14 cellular contexts compared by ENCODE assay signal in the genomic region with DNA sequence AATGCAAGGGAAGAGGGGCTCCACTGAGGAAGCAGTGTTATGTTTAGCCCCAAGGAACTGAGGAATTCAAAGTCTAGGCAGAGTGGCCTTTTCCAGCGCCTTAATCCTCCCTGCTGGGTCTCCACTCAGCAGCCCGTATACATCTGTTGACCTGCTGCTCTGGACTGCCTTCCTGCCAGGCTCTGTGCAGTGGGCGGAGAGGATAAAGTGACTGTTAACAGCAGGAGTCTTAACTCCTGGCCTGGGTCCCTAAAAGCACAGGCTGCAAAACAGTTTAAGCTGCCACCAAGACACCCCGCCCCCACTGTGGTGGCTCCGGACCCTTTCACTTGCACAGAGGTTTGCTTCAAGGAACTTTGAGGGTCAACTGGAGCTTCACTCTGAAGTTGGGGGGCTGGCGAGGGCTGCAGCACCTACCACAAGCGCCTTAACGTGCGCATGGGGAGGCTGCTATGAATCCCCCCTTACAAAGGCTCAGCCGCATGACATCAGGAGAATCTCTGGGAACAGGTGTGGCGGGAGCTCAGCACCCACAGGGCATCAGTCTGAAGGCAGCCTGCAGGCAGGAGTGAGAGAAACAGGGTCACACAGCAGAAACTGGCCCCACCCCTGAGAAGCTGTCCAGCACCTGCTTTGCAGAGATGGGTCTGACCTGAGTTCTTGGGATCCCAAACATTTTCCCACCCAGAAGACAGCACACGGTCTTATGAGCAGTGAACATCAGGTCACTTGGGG.
DNase-seq lines count a peak whose midpoint lies in the region; ATAC-seq and TF ChIP-seq lines count a peak whose summit lies in the region.
"Had no signal": no experiment of that assay in that cellular context is flagged by ENCODE, and none has a peak within 500 bp of the region (broad histone marks: within the 10 kb centered on the region; RNA-seq: fewer than 3 reads in every experiment).

No MANE protein-coding gene starts in this region.

- H3K27ac Mint-ChIP-seq in naive thymus-derived CD8-positive, alpha-beta T cell = peak overlapping the region in 6 of 10 donors; percentile 12 to 97 (median 40)
- no peak overlapping the region for H3K27ac Mint-ChIP-seq in stimulated activated naive B cell treated with anti-CD40 and anti-IgM and Interleukin-4, amounts not matched to agents 10 μg/mL and 1 μg/mL and 100 μg/mL, for 72 hours

- TF ChIP-seq CTCF in A673 (conservative IDR thresholded peaks at IDR 0.05; ENCODE audit: low read depth, low read length) (no peak), HEK293 (tag by site-specific recombination; IDR thresholded peaks at IDR 0.05) (no peak), GM13976 (IDR thresholded peaks at IDR 0.05; ENCODE audit: borderline replicate concordance, control extremely low read depth, extremely low read depth, insufficient read depth, missing control alignments) (no peak)

- no peaks in the 10 kb centered on the region for H3K27me3 Mint-ChIP-seq in naive thymus-derived CD8-positive, alpha-beta T cell
- peaks cover 4 to 5% of the 10 kb centered on the region in 2 donors for H3K27me3 Mint-ChIP-seq in stimulated activated naive B cell treated with anti-CD40 and anti-IgM and Interleukin-4, amounts not matched to agents 10 μg/mL and 1 μg/mL and 100 μg/mL, for 72 hours

- DNase-seq in A673 (ENCODE audit: low spot score) (peak; percentile 46), NCI-H82 treated with DMSO at 0.1 percent for 48 hours (lab: John Stamatoyannopoulos, UW; ENCODE audit: unreplicated experiment) (peak; percentile 77), GM13976 (ENCODE audit: low spot score) (no peak), NCI-H510A treated with DMSO at 0.1 percent for 48 hours (lab: John Stamatoyannopoulos, UW) (no peak)
- DNase-seq in naive thymus-derived CD8-positive, alpha-beta T cell = no peak
- no peak for DNase-seq in stimulated activated naive B cell treated with anti-CD40 and anti-IgM and Interleukin-4, amounts not matched to agents 10 μg/mL and 1 μg/mL and 100 μg/mL, for 72 hours
- DNase-seq: HCEC 1CT, NCI-H2107, SW 1271 had no signal

- CTCF ChIA-PET in A673 (lab: Charles Lee) = no interaction called here
- CTCF ChIA-PET in HEK293 (lab: Yijun Ruan, JAX) = no interaction called here

- H3K9me3 Mint-ChIP-seq in naive thymus-derived CD8-positive, alpha-beta T cell = peaks cover 4 to 26% (median 12%) of the 10 kb centered on the region in 9 donors
- H3K9me3 Mint-ChIP-seq in stimulated activated naive B cell treated with anti-CD40 and anti-IgM and Interleukin-4, amounts not matched to agents 10 μg/mL and 1 μg/mL and 100 μg/mL, for 72 hours = peaks cover 8 to 12% of the 10 kb centered on the region in 2 donors

- peaks cover 0 to 13% (median 8%) of the 10 kb centered on the region in 3 donors for H3K36me3 Mint-ChIP-seq in naive thymus-derived CD8-positive, alpha-beta T cell
- H3K36me3 Mint-ChIP-seq in stimulated activated naive B cell treated with anti-CD40 and anti-IgM and Interleukin-4, amounts not matched to agents 10 μg/mL and 1 μg/mL and 100 μg/mL, for 72 hours = no peaks in the 10 kb centered on the region

- H3K27ac ChIP-seq in A673 (ENCODE audit: low read depth, low read length, poor library complexity, severe bottlenecking) (no peak overlapping the region), HEK293 (ENCODE audit: extremely low read depth, low read depth, low read length) (no peak overlapping the region)
- H3K27ac ChIP-seq: RWPE1, SJSA1 had no signal

- in situ Hi-C loops in GM13976 (cut with MboI; ENCODE audit: low sequenced_read_pairs, unreplicated experiment) = no loop called here

- H3K4me3 ChIP-seq in A673 (ENCODE audit: low read depth, low read length, poor library complexity, severe bottlenecking) = no peak overlapping the region
- H3K4me3 ChIP-seq in HEK293 (ENCODE audit: low read depth, low read length) = no peak overlapping the region
- H3K4me3 ChIP-seq: K562, SJSA1 had no signal

- intact Hi-C loops in A673 (cut with micrococcal nuclease; ENCODE audit: unreplicated experiment) = no loop called here

- H3K36me3 ChIP-seq in A673 (ENCODE audit: insufficient read depth, low read length, poor library complexity, severe bottlenecking) = no peaks in the 10 kb centered on the region
- H3K36me3 ChIP-seq in HEK293 (ENCODE audit: control insufficient read depth in 2 of 2, insufficient read depth in 1 of 2, low read length in 2 of 2) = no peaks in the 10 kb centered on the region
- H3K36me3 ChIP-seq: SJSA1 had no signal

- H3K4me1 Mint-ChIP-seq in naive thymus-derived CD8-positive, alpha-beta T cell = peaks cover 35 to 50% (median 46%) of the 10 kb centered on the region in 4 donors
- peaks cover 18 to 23% of the 10 kb centered on the region in 2 donors for H3K4me1 Mint-ChIP-seq in stimulated activated naive B cell treated with anti-CD40 and anti-IgM and Interleukin-4, amounts not matched to agents 10 μg/mL and 1 μg/mL and 100 μg/mL, for 72 hours

- H3K9me3 ChIP-seq in A673 (ENCODE audit: low read depth, low read length, poor library complexity, severe bottlenecking) (peaks cover 7% of the 10 kb centered on the region), HEK293 (ENCODE audit: control insufficient read depth, insufficient read depth, low read depth, low read length) (no peaks in the 10 kb centered on the region)
- H3K9me3 ChIP-seq: SJSA1 had no signal

- H3K4me3 Mint-ChIP-seq in naive thymus-derived CD8-positive, alpha-beta T cell = no peak overlapping the region
- H3K4me3 Mint-ChIP-seq in stimulated activated naive B cell treated with anti-CD40 and anti-IgM and Interleukin-4, amounts not matched to agents 10 μg/mL and 1 μg/mL and 100 μg/mL, for 72 hours = no peak overlapping the region

- no peaks in the 10 kb centered on the region for H3K27me3 ChIP-seq in A673 (replicated peaks; ENCODE audit: insufficient read depth, low read depth, low read length, poor library complexity)

- POLR2A ChIA-PET in A673 (lab: Charles Lee; ENCODE audit: low non-redundant PET) (no interaction called here), HEK293 (lab: Yijun Ruan, JAX) (no interaction called here)
- POLR2A ChIA-PET in naive thymus-derived CD8-positive, alpha-beta T cell (lab: Charles Lee) = interaction anchor here (10.7 kb wide), 1 partner anchor 18 kb away, joined by 112 read pairs; no protein-coding TSS in a partner anchor

- ATAC-seq in naive thymus-derived CD8-positive, alpha-beta T cell = no peak
- ATAC-seq in HG02798 (IDR thresholded peaks at IDR 0.05; ENCODE audit: poor library complexity, unreplicated experiment) = no peak
- ATAC-seq in stimulated activated naive B cell treated with anti-CD40 and anti-IgM and Interleukin-4, amounts not matched to agents 10 μg/mL and 1 μg/mL and 100 μg/mL, for 72 hours (replicated peaks) = no peak
- ATAC-seq: K562 had no signal

- BruUV-seq in A673 (replicated peaks; lab: Mats Ljungman, UMichigan) = no TSS peak

- H3K4me1 ChIP-seq in A673 (ENCODE audit: insufficient read depth, low read length, poor library complexity, severe bottlenecking) = peaks cover 50% of the 10 kb centered on the region
- no peaks in the 10 kb centered on the region for H3K4me1 ChIP-seq in HEK293 (ENCODE audit: control insufficient read depth, insufficient read depth, low read length)
- H3K4me1 ChIP-seq: SJSA1 had no signal

TF ChIP-seq in HEK293, 187 proteins besides CTCF, POLR2A, EP300 and RAD21 (continues in another document):
- TF ChIP-seq FEZF1 (tag by site-specific recombination; IDR thresholded peaks at IDR 0.05) (peak; percentile 46; the same call in 1 of the 2 replicates), ZNF623 (tag by site-specific recombination; IDR thresholded peaks at IDR 0.05) (no peak), ZFHX2 (tag by site-specific recombination; conservative IDR thresholded peaks at IDR 0.05) (0 out of 2 replicates have a peak, but pooled peaks have one; percentile 14), ZNF830 (tag by site-specific recombination; IDR thresholded peaks at IDR 0.05; ENCODE audit: low read depth) (no peak)
- TF ChIP-seq, protein P1, sequence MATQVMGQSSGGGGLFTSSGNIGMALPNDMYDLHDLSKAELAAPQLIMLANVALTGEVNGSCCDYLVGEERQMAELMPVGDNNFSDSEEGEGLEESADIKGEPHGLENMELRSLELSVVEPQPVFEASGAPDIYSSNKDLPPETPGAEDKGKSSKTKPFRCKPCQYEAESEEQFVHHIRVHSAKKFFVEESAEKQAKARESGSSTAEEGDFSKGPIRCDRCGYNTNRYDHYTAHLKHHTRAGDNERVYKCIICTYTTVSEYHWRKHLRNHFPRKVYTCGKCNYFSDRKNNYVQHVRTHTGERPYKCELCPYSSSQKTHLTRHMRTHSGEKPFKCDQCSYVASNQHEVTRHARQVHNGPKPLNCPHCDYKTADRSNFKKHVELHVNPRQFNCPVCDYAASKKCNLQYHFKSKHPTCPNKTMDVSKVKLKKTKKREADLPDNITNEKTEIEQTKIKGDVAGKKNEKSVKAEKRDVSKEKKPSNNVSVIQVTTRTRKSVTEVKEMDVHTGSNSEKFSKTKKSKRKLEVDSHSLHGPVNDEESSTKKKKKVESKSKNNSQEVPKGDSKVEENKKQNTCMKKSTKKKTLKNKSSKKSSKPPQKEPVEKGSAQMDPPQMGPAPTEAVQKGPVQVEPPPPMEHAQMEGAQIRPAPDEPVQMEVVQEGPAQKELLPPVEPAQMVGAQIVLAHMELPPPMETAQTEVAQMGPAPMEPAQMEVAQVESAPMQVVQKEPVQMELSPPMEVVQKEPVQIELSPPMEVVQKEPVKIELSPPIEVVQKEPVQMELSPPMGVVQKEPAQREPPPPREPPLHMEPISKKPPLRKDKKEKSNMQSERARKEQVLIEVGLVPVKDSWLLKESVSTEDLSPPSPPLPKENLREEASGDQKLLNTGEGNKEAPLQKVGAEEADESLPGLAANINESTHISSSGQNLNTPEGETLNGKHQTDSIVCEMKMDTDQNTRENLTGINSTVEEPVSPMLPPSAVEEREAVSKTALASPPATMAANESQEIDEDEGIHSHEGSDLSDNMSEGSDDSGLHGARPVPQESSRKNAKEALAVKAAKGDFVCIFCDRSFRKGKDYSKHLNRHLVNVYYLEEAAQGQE (tag by site-specific recombination; IDR thresholded peaks at IDR 0.05) = peak; percentile 60; the same call in 1 of the 2 replicates

Comparison
In these comparisons a context has a peak if more than half of its experiments do, and no peak if none do; other contexts are left out.
1. DNase-seq: peak in A673 (single experiment) and NCI-H82 treated with DMSO at 0.1 percent for 48 hours (single experiment); none in naive thymus-derived CD8-positive, alpha-beta T cell (0 of 10), GM13976 (single experiment), NCI-H510A treated with DMSO at 0.1 percent for 48 hours (single experiment) and stimulated activated naive B cell treated with anti-CD40 and anti-IgM and Interleukin-4, amounts not matched to agents 10 μg/mL and 1 μg/mL and 100 μg/mL, for 72 hours (single experiment).